In genomic region chr2:112782234-112782799, GRCh38 we compare ENCODE assay signal across 11 cellular contexts.
DNase-seq lines count a peak whose midpoint lies in the region; ATAC-seq and TF ChIP-seq lines count a peak whose summit lies in the region.
"Had no signal": no experiment of that assay in that cellular context is flagged by ENCODE, and none has a peak within 500 bp of the region (broad histone marks: within the 10 kb centered on the region; RNA-seq: fewer than 3 reads in every experiment).

No MANE protein-coding gene starts in this region.

- peak overlapping the region; percentile 80 for H3K4me3 ChIP-seq in epithelial cell of esophagus (ENCODE audit: low read length)
- H3K4me3 ChIP-seq: SJCRH30 had no signal

- ATAC-seq in GM18858 (IDR thresholded peaks at IDR 0.05; ENCODE audit: unreplicated experiment) (peak; percentile 74), GM21447 (IDR thresholded peaks at IDR 0.05; ENCODE audit: unreplicated experiment) (peak; percentile 83), HG03103 (IDR thresholded peaks at IDR 0.05; ENCODE audit: low read depth, unreplicated experiment) (peak; percentile 76)
- ATAC-seq: activated CD8-positive, alpha-beta T cell treated with anti-CD3 and anti-CD28 coated beads for 36 hours had no signal

- no peak for DNase-seq in epithelial cell of esophagus (ENCODE audit: low read depth)
- no peak for DNase-seq in stimulated activated CD4-positive, alpha-beta T cell treated with anti-CD3 and anti-CD28 coated beads, Interleukin-4, amount 100 ng/mL, for 1 hour
- no peak for DNase-seq in Kasumi-1 (lab: John Stamatoyannopoulos, UW)
- no peak for DNase-seq in islet precursor cell
- no peak for DNase-seq in DMS 273 treated with DMSO at 0.1 percent for 48 hours (lab: John Stamatoyannopoulos, UW)
- DNase-seq: activated CD8-positive, alpha-beta T cell treated with anti-CD3 and anti-CD28 coated beads for 36 hours; NCI-H1694 treated with DMSO at 0.1 percent for 48 hours; SJCRH30 had no signal

- no peak for TF ChIP-seq CTCF in epithelial cell of esophagus (IDR thresholded peaks at IDR 0.05; ENCODE audit: insufficient read depth, low read depth, low read length, missing control alignments)
